ENCODE assay signal across 15 cellular contexts in the genomic region with DNA sequence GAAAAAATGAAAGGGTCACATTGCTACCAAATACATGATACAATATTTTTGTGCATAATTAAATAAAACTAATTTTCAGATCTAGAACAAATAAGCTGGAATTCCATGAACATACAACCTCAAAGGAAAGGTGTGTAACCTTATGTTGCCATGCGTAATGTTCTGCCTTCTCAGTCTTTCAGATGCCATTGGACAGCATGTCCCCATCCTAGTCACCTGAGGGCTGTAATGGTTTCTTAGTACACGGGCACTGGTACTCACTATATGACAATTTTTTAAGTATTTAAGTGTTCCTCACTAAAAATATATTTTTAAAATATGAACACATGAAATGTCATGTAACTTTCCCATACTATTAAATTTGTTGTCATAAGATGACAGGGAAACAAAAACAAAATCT.
"Had no signal": no experiment of that assay in that cellular context is flagged by ENCODE, and none has a peak within 500 bp of the region (broad histone marks: within the 10 kb centered on the region; RNA-seq: fewer than 3 reads in every experiment).

No MANE protein-coding gene starts in this region.

- ATAC-seq: stimulated activated naive CD8-positive, alpha-beta T cell treated with anti-CD3 and anti-CD28 coated beads, Interleukin-15, Interleukin-2, amounts not matched to agents 100 U/mL and 50 U/mL, for 24 hours had no signal

- H3K27me3 ChIP-seq: dorsolateral prefrontal cortex had no signal

- H3K36me3 ChIP-seq: WERI-Rb-1 had no signal

- H3K4me3 ChIP-seq: dorsolateral prefrontal cortex, lung had no signal

- DNase-seq: activated CD4-positive, alpha-beta T cell treated with anti-CD3 and anti-CD28 coated beads, Interleukin-2, amount 50 U/mL, for 1 hour; activated CD4-positive, CD25-positive, alpha-beta regulatory T cell treated with anti-CD3 and anti-CD28 coated beads, Interleukin-2, amount 50 U/mL, for 72 hours; activated T-cell treated with anti-CD3 and anti-CD28 coated beads, Interleukin-2, amount 50 U/mL, for 1 hour; aorta; caudate nucleus; dorsolateral prefrontal cortex; islet precursor cell; naive B cell; occipital lobe; posterior cingulate gyrus; stimulated activated CD4-positive, alpha-beta T cell treated with anti-CD3 and anti-CD28 coated beads, Interleukin-12 subunit alpha, Interleukin-12 subunit beta, amount 100 ng/mL, for 4 hours; stimulated activated CD4-positive, alpha-beta T cell treated with anti-CD3 and anti-CD28 coated beads, Interleukin-4, amount 100 ng/mL, for 4 hours; stimulated activated naive CD8-positive, alpha-beta T cell treated with anti-CD3 and anti-CD28 coated beads, Interleukin-15, Interleukin-2, amounts not matched to agents 100 U/mL and 50 U/mL, for 24 hours; WERI-Rb-1 had no signal

- H3K27ac ChIP-seq: dorsolateral prefrontal cortex, WERI-Rb-1 had no signal
